ENCODE assay signal across 23 cellular contexts in the genomic region with DNA sequence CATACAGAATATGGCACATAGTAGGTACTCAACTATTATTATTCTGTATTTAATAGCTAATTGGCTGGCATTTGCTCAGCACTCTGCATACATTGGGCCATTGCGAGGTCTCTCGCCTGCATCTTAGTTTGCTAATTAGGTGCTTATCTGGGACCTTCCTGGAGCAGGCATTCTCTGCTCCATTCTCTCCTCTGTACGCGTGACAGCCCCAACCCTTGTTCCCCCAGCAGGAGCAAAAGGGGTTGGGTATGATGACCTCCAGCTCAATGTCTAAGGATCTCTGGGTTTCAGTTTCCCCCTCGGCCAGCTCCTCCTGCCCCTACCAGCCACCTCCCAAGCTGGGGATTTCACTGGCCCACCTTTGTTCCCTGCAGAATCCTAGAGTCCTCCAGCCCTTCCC. TPM values are rescaled to one million over a fixed set of nuclear protein-coding genes. Genes with fewer than 3 reads are reported as not detected.
"Had no signal": no experiment of that assay in that cellular context is flagged by ENCODE, and none has a peak within 500 bp of the region (broad histone marks: within the 10 kb centered on the region; RNA-seq: fewer than 3 reads in every experiment).

No MANE protein-coding gene starts in this region.

- ATAC-seq: activated naive CD8-positive, alpha-beta T cell treated with anti-CD3 and anti-CD28 coated beads, Interleukin-2, amount 50 U/mL, for 24 hours; activated T-cell treated with anti-CD3 and anti-CD28 coated beads, Interleukin-2, amount 50 U/mL, for 4 hours; natural killer cell; stimulated activated naive CD8-positive, alpha-beta T cell treated with anti-CD3 and anti-CD28 coated beads, Interleukin-15, Interleukin-2, amounts not matched to agents 100 U/mL and 50 U/mL, for 24 hours; T-cell had no signal

- H3K27ac ChIP-seq: brain microvascular endothelial cell, uterus had no signal

- H3K4me3 ChIP-seq: lower lobe of right lung, tibial nerve, uterus had no signal

- DNase-seq: activated CD4-positive, alpha-beta T cell treated with anti-CD3 and anti-CD28 coated beads, Interleukin-2, amount 50 U/mL, for 1 hour; activated CD8-positive, alpha-beta memory T cell treated with anti-CD3 and anti-CD28 coated beads, Interleukin-2, amount 50 U/mL, for 4 hours; activated effector memory CD4-positive, alpha-beta T cell treated with Interleukin-2 at 50 U/mL for 16 hours; activated naive CD4-positive, alpha-beta T cell treated with anti-CD3 and anti-CD28 coated beads, Interleukin-2, amount 10 ng/mL, durations not matched to agents 7 days and 5 days; activated naive CD8-positive, alpha-beta T cell treated with anti-CD3 and anti-CD28 coated beads, Interleukin-2, amount 50 U/mL, for 24 hours; activated T-cell treated with anti-CD3 and anti-CD28 coated beads, Interleukin-2, amount 50 U/mL, for 4 hours; anterior cingulate cortex; brain microvascular endothelial cell; central memory CD4-positive, alpha-beta T cell; hypothalamus; islet precursor cell; lower lobe of right lung; natural killer cell; nucleus accumbens; retina; stimulated activated naive CD8-positive, alpha-beta T cell treated with anti-CD3 and anti-CD28 coated beads, Interleukin-15, Interleukin-2, amounts not matched to agents 100 U/mL and 50 U/mL, for 24 hours; T-cell; T-helper 9 cell; uterus had no signal

- H3K9me3 Mint-ChIP-seq: activated naive CD4-positive, alpha-beta T cell treated with anti-CD3 and anti-CD28 coated beads, Interleukin-2, amount 10 ng/mL, durations not matched to agents 7 days and 5 days; activated naive CD8-positive, alpha-beta T cell treated with anti-CD3 and anti-CD28 coated beads, Interleukin-2, amount 50 U/mL, for 24 hours; activated T-cell treated with anti-CD3 and anti-CD28 coated beads, Interleukin-2, amount 50 U/mL, for 4 hours; natural killer cell; T-cell had no signal

- FAIRE-seq: colon, frontal cortex had no signal

- H3K27me3 ChIP-seq: brain microvascular endothelial cell, uterus had no signal

- H3K27ac Mint-ChIP-seq: activated naive CD4-positive, alpha-beta T cell treated with anti-CD3 and anti-CD28 coated beads, Interleukin-2, amount 10 ng/mL, durations not matched to agents 7 days and 5 days; activated naive CD8-positive, alpha-beta T cell treated with anti-CD3 and anti-CD28 coated beads, Interleukin-2, amount 50 U/mL, for 24 hours; natural killer cell; T-cell had no signal

- H3K9me3 ChIP-seq: lower lobe of right lung, tibial nerve, uterus had no signal

- H3K36me3 Mint-ChIP-seq: activated naive CD4-positive, alpha-beta T cell treated with anti-CD3 and anti-CD28 coated beads, Interleukin-2, amount 10 ng/mL, durations not matched to agents 7 days and 5 days; natural killer cell; T-cell had no signal

- H3K4me1 ChIP-seq: uterus had no signal

- H3K36me3 ChIP-seq: brain microvascular endothelial cell, lower lobe of right lung, tibial nerve, uterus had no signal

- H3K4me3 Mint-ChIP-seq: activated naive CD4-positive, alpha-beta T cell treated with anti-CD3 and anti-CD28 coated beads, Interleukin-2, amount 10 ng/mL, durations not matched to agents 7 days and 5 days; activated naive CD8-positive, alpha-beta T cell treated with anti-CD3 and anti-CD28 coated beads, Interleukin-2, amount 50 U/mL, for 24 hours; activated T-cell treated with anti-CD3 and anti-CD28 coated beads, Interleukin-2, amount 50 U/mL, for 4 hours; natural killer cell; T-cell had no signal

RNA-seq across cellular contexts. Expression of gene LGALS2, which starts 9.7 kb away (rescaled TPM):
- total RNA-seq: activated T-cell treated with anti-CD3 and anti-CD28 coated beads, Interleukin-2, amount 50 U/mL, for 4 hours; frontal cortex; posterior vena cava; tibial nerve; uterus had no signal
